In genomic region chr4:80286451-80286850, GRCh38 we compare ENCODE assay signal across 32 cellular contexts. TPM values are rescaled to one million over a fixed set of nuclear protein-coding genes. Genes with fewer than 3 reads are reported as not detected.
"Had no signal": no experiment of that assay in that cellular context is flagged by ENCODE, and none has a peak within 500 bp of the region (broad histone marks: within the 10 kb centered on the region; RNA-seq: fewer than 3 reads in every experiment).

No MANE protein-coding gene starts in this region.

- H3K4me3 ChIP-seq: body of pancreas, cardiac muscle cell, colonic mucosa, heart left ventricle, neural progenitor cell, suprapubic skin, tibial artery, upper lobe of right lung had no signal

- H3K4me2 ChIP-seq: neural progenitor cell had no signal

- FAIRE-seq: TTC549 had no signal

- H2AFZ ChIP-seq: neural progenitor cell had no signal

- H3K9ac ChIP-seq: neural progenitor cell had no signal

- H3K9me3 Mint-ChIP-seq: activated naive CD4-positive, alpha-beta T cell treated with anti-CD3 and anti-CD28 coated beads, Interleukin-2, amount 50 U/mL, for 72 hours; activated T-cell treated with anti-CD3 and anti-CD28 coated beads, Interleukin-2, amount 50 U/mL, for 72 hours; natural killer cell; neural progenitor cell had no signal

- DNase-seq: activated CD4-positive, alpha-beta T cell treated with anti-CD3 and anti-CD28 coated beads for 4 hours; activated CD4-positive, alpha-beta T cell treated with anti-CD3 and anti-CD28 coated beads, Interleukin-2, amount 50 U/mL, for 4 hours; activated naive CD4-positive, alpha-beta T cell; activated T-cell treated with anti-CD3 and anti-CD28 coated beads for 4 hours; activated T-cell treated with anti-CD3 and anti-CD28 coated beads, Interleukin-2, amount 50 U/mL, for 72 hours; anterior cingulate cortex; body of pancreas; cerebellar nuclear complex; colonic mucosa; effector memory CD4-positive, alpha-beta T cell; erythroblast; foreskin keratinocyte; heart left ventricle; midbrain; natural killer cell; stimulated activated CD4-positive, alpha-beta T cell treated with anti-CD3 and anti-CD28 coated beads, Interleukin-15, amount 100 ng/mL, for 24 hours; stimulated activated CD4-positive, alpha-beta T cell treated with anti-CD3 and anti-CD28 coated beads, Interleukin-2, amount 100 ng/mL, for 24 hours; stimulated activated naive CD4-positive, alpha-beta T cell; tibial artery; upper lobe of right lung had no signal

- H3K36me3 Mint-ChIP-seq: activated naive CD4-positive, alpha-beta T cell treated with anti-CD3 and anti-CD28 coated beads, Interleukin-2, amount 50 U/mL, for 72 hours; natural killer cell; neural progenitor cell had no signal

- H3K4me1 ChIP-seq: body of pancreas, colonic mucosa, foreskin keratinocyte, heart left ventricle, neural progenitor cell, suprapubic skin, tibial artery, upper lobe of right lung had no signal

- H3K36me3 ChIP-seq: cardiac muscle cell, colonic mucosa, heart left ventricle, neural progenitor cell, suprapubic skin, tibial artery, upper lobe of right lung had no signal

- ATAC-seq: activated naive CD4-positive, alpha-beta T cell treated with anti-CD3 and anti-CD28 coated beads, Interleukin-2, amount 50 U/mL, for 72 hours; activated T-cell treated with anti-CD3 and anti-CD28 coated beads, Interleukin-2, amount 50 U/mL, for 72 hours; body of pancreas; foreskin keratinocyte; heart left ventricle; natural killer cell; sciatic nerve; upper lobe of right lung had no signal

- H3K27ac Mint-ChIP-seq: activated naive CD4-positive, alpha-beta T cell treated with anti-CD3 and anti-CD28 coated beads, Interleukin-2, amount 50 U/mL, for 72 hours; activated T-cell treated with anti-CD3 and anti-CD28 coated beads, Interleukin-2, amount 50 U/mL, for 72 hours; natural killer cell; neural progenitor cell had no signal

- H3K4me3 Mint-ChIP-seq: activated T-cell treated with anti-CD3 and anti-CD28 coated beads, Interleukin-2, amount 50 U/mL, for 72 hours; natural killer cell; neural progenitor cell had no signal

- H3K4me1 Mint-ChIP-seq: natural killer cell, neural progenitor cell had no signal

- H3K27me3 ChIP-seq: body of pancreas, cardiac muscle cell, colonic mucosa, foreskin keratinocyte, suprapubic skin, tibial artery, upper lobe of right lung had no signal

- H3K27ac ChIP-seq: body of pancreas, cardiac muscle cell, colonic mucosa, foreskin keratinocyte, heart left ventricle, neural progenitor cell, suprapubic skin, tibial artery, upper lobe of right lung, VCaP had no signal

- H3K9me3 ChIP-seq: body of pancreas, colonic mucosa, heart left ventricle, suprapubic skin, tibial artery, upper lobe of right lung had no signal

RNA-seq across cellular contexts. Expression of gene FGF5, which starts 20.0 kb away (rescaled TPM):
- total RNA-seq: activated naive CD4-positive, alpha-beta T cell treated with anti-CD3 and anti-CD28 coated beads, Interleukin-2, amount 50 U/mL, for 72 hours; activated T-cell treated with anti-CD3 and anti-CD28 coated beads, Interleukin-2, amount 50 U/mL, for 72 hours; body of pancreas; posterior vena cava; T-helper 1 cell treated with Interleukin-12 subunit alpha and Interleukin-12 subunit beta and Interleukin-4 antibody, amounts not matched to agents 30 ng/mL and 1 ng/mL, for 36 hours; upper lobe of right lung had no signal

RNA-seq across cellular contexts. Expression of gene CFAP299, which starts 49.1 kb away (rescaled TPM):
- total RNA-seq: activated naive CD4-positive, alpha-beta T cell treated with anti-CD3 and anti-CD28 coated beads, Interleukin-2, amount 50 U/mL, for 72 hours; activated T-cell treated with anti-CD3 and anti-CD28 coated beads, Interleukin-2, amount 50 U/mL, for 72 hours; body of pancreas; colonic mucosa; dermis microvascular lymphatic vessel endothelial cell; foreskin keratinocyte; kidney epithelial cell; lower leg skin; natural killer cell; posterior vena cava; suprapubic skin; T-helper 1 cell treated with Interleukin-12 subunit alpha and Interleukin-12 subunit beta and Interleukin-4 antibody, amounts not matched to agents 30 ng/mL and 1 ng/mL, for 36 hours; upper lobe of right lung had no signal
- polyA plus RNA-seq: foreskin keratinocyte, heart left ventricle had no signal
